Comparison of ENCODE assay signal across 1 cellular context in the genomic region with DNA sequence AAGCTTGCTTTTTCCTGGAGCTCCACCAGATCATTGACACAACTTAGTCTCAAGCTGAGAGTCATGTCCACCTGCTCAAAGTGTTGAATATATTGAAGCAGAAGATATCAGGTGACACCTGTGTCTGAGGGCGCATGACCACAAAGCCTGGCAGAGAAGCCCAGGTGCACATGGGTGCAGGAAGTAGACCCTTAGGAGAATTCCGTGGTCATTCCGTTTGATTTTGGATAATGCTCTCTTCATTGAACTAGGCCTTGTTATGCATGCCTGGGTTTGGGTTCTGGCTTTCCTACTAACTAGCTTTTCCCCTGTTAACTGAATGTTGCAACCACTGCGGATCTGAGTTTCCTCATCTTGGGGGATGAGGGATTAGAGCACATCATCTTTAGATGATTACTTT.
TF ChIP-seq lines count a peak whose summit lies in the region.

No MANE protein-coding gene starts in this region.

TF ChIP-seq in GM23338, 12 proteins besides CTCF, POLR2A, EP300 and RAD21 (continued from another document):
- TF ChIP-seq, protein P1, sequence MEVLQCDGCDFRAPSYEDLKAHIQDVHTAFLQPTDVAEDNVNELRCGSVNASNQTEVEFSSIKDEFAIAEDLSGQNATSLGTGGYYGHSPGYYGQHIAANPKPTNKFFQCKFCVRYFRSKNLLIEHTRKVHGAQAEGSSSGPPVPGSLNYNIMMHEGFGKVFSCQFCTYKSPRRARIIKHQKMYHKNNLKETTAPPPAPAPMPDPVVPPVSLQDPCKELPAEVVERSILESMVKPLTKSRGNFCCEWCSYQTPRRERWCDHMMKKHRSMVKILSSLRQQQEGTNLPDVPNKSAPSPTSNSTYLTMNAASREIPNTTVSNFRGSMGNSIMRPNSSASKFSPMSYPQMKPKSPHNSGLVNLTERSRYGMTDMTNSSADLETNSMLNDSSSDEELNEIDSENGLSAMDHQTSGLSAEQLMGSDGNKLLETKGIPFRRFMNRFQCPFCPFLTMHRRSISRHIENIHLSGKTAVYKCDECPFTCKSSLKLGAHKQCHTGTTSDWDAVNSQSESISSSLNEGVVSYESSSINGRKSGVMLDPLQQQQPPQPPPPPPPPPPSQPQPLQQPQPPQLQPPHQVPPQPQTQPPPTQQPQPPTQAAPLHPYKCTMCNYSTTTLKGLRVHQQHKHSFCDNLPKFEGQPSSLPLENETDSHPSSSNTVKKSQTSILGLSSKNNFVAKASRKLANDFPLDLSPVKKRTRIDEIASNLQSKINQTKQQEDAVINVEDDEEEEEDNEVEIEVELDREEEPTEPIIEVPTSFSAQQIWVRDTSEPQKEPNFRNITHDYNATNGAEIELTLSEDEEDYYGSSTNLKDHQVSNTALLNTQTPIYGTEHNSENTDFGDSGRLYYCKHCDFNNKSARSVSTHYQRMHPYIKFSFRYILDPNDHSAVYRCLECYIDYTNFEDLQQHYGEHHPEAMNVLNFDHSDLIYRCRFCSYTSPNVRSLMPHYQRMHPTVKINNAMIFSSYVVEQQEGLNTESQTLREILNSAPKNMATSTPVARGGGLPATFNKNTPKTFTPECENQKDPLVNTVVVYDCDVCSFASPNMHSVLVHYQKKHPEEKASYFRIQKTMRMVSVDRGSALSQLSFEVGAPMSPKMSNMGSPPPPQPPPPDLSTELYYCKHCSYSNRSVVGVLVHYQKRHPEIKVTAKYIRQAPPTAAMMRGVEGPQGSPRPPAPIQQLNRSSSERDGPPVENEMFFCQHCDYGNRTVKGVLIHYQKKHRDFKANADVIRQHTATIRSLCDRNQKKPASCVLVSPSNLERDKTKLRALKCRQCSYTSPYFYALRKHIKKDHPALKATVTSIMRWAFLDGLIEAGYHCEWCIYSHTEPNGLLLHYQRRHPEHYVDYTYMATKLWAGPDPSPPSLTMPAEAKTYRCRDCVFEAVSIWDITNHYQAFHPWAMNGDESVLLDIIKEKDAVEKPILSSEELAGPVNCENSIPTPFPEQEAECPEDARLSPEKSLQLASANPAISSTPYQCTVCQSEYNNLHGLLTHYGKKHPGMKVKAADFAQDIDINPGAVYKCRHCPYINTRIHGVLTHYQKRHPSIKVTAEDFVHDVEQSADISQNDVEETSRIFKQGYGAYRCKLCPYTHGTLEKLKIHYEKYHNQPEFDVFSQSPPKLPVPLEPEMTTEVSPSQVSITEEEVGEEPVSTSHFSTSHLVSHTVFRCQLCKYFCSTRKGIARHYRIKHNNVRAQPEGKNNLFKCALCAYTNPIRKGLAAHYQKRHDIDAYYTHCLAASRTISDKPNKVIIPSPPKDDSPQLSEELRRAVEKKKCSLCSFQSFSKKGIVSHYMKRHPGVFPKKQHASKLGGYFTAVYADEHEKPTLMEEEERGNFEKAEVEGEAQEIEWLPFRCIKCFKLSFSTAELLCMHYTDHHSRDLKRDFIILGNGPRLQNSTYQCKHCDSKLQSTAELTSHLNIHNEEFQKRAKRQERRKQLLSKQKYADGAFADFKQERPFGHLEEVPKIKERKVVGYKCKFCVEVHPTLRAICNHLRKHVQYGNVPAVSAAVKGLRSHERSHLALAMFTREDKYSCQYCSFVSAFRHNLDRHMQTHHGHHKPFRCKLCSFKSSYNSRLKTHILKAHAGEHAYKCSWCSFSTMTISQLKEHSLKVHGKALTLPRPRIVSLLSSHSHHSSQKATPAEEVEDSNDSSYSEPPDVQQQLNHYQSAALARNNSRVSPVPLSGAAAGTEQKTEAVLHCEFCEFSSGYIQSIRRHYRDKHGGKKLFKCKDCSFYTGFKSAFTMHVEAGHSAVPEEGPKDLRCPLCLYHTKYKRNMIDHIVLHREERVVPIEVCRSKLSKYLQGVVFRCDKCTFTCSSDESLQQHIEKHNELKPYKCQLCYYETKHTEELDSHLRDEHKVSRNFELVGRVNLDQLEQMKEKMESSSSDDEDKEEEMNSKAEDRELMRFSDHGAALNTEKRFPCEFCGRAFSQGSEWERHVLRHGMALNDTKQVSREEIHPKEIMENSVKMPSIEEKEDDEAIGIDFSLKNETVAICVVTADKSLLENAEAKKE (CRISPR knock-in tag; IDR thresholded peaks at IDR 0.05) = no peak
- TF ChIP-seq EZH2 (IDR thresholded peaks at IDR 0.05; ENCODE audit: low read depth, unreplicated experiment) = no peak
- TF ChIP-seq NANOG (IDR thresholded peaks at IDR 0.05; ENCODE audit: borderline replicate concordance) = no peak
- no peak for TF ChIP-seq ZNF114 (CRISPR knock-in tag; IDR thresholded peaks at IDR 0.05)
- no peak for TF ChIP-seq STAT1 (IDR thresholded peaks at IDR 0.05; ENCODE audit: unreplicated experiment)
